ENCODE assay signal across 8 cellular contexts in genomic region chr4:186067757-186068385, GRCh38. TPM values are rescaled to one million over a fixed set of nuclear protein-coding genes. Genes with fewer than 3 reads are reported as not detected.
A peak's percentile ranks its signal among the peaks of the same experiment; 100 is the strongest.
DNase-seq lines count a peak whose midpoint lies in the region; ATAC-seq, FAIRE-seq and TF ChIP-seq lines count a peak whose summit lies in the region.

No MANE protein-coding gene starts in this region.

- TF ChIP-seq CTCF in AG10803 (conservative IDR thresholded peaks at IDR 0.05; ENCODE audit: low read length) (peak; percentile 57), fibroblast of villous mesenchyme (IDR thresholded peaks at IDR 0.05; ENCODE audit: insufficient read depth, low read depth, low read length) (peak; percentile 42), pancreas (IDR thresholded peaks at IDR 0.05) (peak in 3 of 4 donors; percentile 18 to 51 (median 40))

- H3K4me1 ChIP-seq in pancreas = peaks cover 0 to 16% (median 0%) of the 10 kb centered on the region in 3 donors

- H3K27ac Mint-ChIP-seq in activated T-cell treated with anti-CD3 and anti-CD28 coated beads, Interleukin-2, amount 50 U/mL, for 24 hours = no peak overlapping the region

- ATAC-seq in GM18502 (IDR thresholded peaks at IDR 0.05; ENCODE audit: poor library complexity, unreplicated experiment) (peak; percentile 88), HG02943 (IDR thresholded peaks at IDR 0.05; ENCODE audit: low read depth, unreplicated experiment) (peak; percentile 83), pancreas (peak; percentile 91 to 97 (median 96))

- H3K9me3 ChIP-seq in pancreas = no peaks in the 10 kb centered on the region

- H3K4me3 Mint-ChIP-seq in activated T-cell treated with anti-CD3 and anti-CD28 coated beads, Interleukin-2, amount 50 U/mL, for 24 hours = peak overlapping the region; percentile 67

- H3K27me3 Mint-ChIP-seq in activated T-cell treated with anti-CD3 and anti-CD28 coated beads, Interleukin-2, amount 50 U/mL, for 24 hours = peaks cover 22% of the 10 kb centered on the region

- no peaks in the 10 kb centered on the region for H3K36me3 ChIP-seq in pancreas

- H3K36me3 Mint-ChIP-seq in activated T-cell treated with anti-CD3 and anti-CD28 coated beads, Interleukin-2, amount 50 U/mL, for 24 hours (ENCODE audit: low read depth) = no peaks in the 10 kb centered on the region

- H3K27me3 ChIP-seq in pancreas = no peaks in the 10 kb centered on the region

- intact Hi-C loops in pancreas (cut with DNase I) = no loop called here

- H3K4me3 ChIP-seq in AG10803 (ENCODE audit: low read length) = peak overlapping the region; percentile 68
- H3K4me3 ChIP-seq in fibroblast of villous mesenchyme (ENCODE audit: low read depth, low read length) = peak overlapping the region; percentile 61
- H3K4me3 ChIP-seq in pancreas = peak overlapping the region in 3 of 4 donors; percentile 16 to 56 (median 39)

- H3K27ac ChIP-seq in pancreas = peak overlapping the region; percentile 19 to 83 (median 58)

- DNase-seq in AG10803 (ENCODE audit: low read depth) (peak; percentile 51), NCI-H2227 treated with DMSO at 0.1 percent for 48 hours (lab: John Stamatoyannopoulos, UW) (peak; percentile 26), fibroblast of villous mesenchyme (ENCODE audit: low read depth) (peak; percentile 45), pancreas (peak in 5 of 6 donors; percentile 64 to 84 (median 78))
- DNase-seq in activated T-cell treated with anti-CD3 and anti-CD28 coated beads, Interleukin-2, amount 50 U/mL, for 24 hours = no peak
- no peak for DNase-seq in activated CD4-positive, CD25-positive, alpha-beta regulatory T cell (lab: John Stamatoyannopoulos, UW)

- peaks cover 18% of the 10 kb centered on the region for H3K4me1 Mint-ChIP-seq in activated T-cell treated with anti-CD3 and anti-CD28 coated beads, Interleukin-2, amount 50 U/mL, for 24 hours (ENCODE audit: low read depth)

- peak; percentile 68 for FAIRE-seq in pancreas (lab: Jason Lieb, UNC)

- no peaks in the 10 kb centered on the region for H3K9me3 Mint-ChIP-seq in activated T-cell treated with anti-CD3 and anti-CD28 coated beads, Interleukin-2, amount 50 U/mL, for 24 hours

- WGBS in pancreas, 2 donors = 26 to 27% methylated on average over 9 of the region's 9 CpGs

RNA-seq across cellular contexts. Expression of gene TLR3, which starts 1.1 kb away (rescaled TPM):
- total RNA-seq in fibroblast of villous mesenchyme (0.43 and 0.97 TPM in 2 replicates), pancreas (10 to 100 TPM in 3 of 6 donors, 1 to 10 TPM in 3; 5.8 to 19.1 (median 9.3) TPM)
- 1 to 10 TPM in 1 of 2 donors, under 1 TPM in 1; 0.99 to 1.9 TPM for polyA plus RNA-seq in pancreas

RNA-seq across cellular contexts. Expression of gene FAM149A, which starts 36.6 kb away (rescaled TPM):
- total RNA-seq in fibroblast of villous mesenchyme (0.43 and 0.64 TPM in 2 replicates), pancreas (10 to 100 TPM; 11.9 to 21.8 (median 20.6) TPM)
- 10 to 100 TPM; 15.0 to 31.4 TPM for polyA plus RNA-seq in pancreas

Comparison
In these comparisons a context has a peak if more than half of its experiments do, and no peak if none do; other contexts are left out.
1. DNase-seq: peak in AG10803 (single experiment), NCI-H2227 treated with DMSO at 0.1 percent for 48 hours (single experiment), fibroblast of villous mesenchyme (single experiment) and pancreas (5 of 6); none in activated T-cell treated with anti-CD3 and anti-CD28 coated beads, Interleukin-2, amount 50 U/mL, for 24 hours (single experiment) and activated CD4-positive, CD25-positive, alpha-beta regulatory T cell (0 of 4).
2. Peak in every context shown above with its lines, with median percentiles within 50 percentile points of each other: H3K4me3 ChIP-seq, CTCF ChIP-seq and ATAC-seq.